Comparison of ENCODE assay signal across 9 cellular contexts in the genomic region with DNA sequence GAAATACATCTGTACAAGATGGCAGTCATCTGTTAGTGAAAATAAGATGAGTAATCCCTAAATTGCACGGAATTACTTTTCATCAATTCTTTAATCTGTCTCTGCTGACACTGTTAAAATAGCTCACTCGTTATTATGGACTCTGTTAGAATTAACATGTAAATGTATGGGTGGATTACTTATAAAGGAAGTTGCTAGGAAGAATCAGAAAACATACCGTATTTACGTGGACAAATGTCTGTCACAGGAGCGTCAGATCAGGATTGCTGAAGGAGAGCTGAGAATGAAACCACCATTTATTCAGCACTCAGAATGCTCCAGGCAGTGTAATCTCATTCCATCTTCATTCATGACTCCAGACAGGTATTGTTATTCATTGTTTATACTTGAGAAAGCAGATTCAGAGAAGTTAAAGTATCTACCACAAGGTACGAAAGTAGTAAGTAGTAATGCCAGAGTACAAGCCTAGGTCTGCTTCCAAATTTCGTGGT. TPM values are rescaled to one million over a fixed set of nuclear protein-coding genes. Genes with fewer than 3 reads are reported as not detected.
DNase-seq lines count a peak whose midpoint lies in the region; ATAC-seq and TF ChIP-seq lines count a peak whose summit lies in the region.
"Had no signal": no experiment of that assay in that cellular context is flagged by ENCODE, and none has a peak within 500 bp of the region (broad histone marks: within the 10 kb centered on the region; RNA-seq: fewer than 3 reads in every experiment).

No MANE protein-coding gene starts in this region.

- TF ChIP-seq CTCF in thyroid gland (IDR thresholded peaks at IDR 0.05) = no peak

- peaks cover 0 to 9% of the 10 kb centered on the region in 2 donors for H3K4me1 ChIP-seq in thyroid gland
- H3K4me1 ChIP-seq: BLaER1 had no signal

- peak overlapping the region; percentile 56 to 93 (median 92) for H3K27ac ChIP-seq in thyroid gland
- H3K27ac ChIP-seq: BLaER1 had no signal

- no peaks in the 10 kb centered on the region for H3K27me3 ChIP-seq in thyroid gland
- H3K27me3 ChIP-seq: BLaER1 had no signal

- H3K4me3 ChIP-seq in thyroid gland (replicated peaks in 1 of 3) = peak overlapping the region in 2 of 3 donors; percentile 16 to 83
- H3K4me3 ChIP-seq: BLaER1 had no signal

- ATAC-seq in esophagus mucosa (no peak), GM21360 (IDR thresholded peaks at IDR 0.05; ENCODE audit: unreplicated experiment) (no peak)

- H3K9me3 ChIP-seq in thyroid gland = no peaks in the 10 kb centered on the region

- TF ChIP-seq POLR2A in thyroid gland (IDR thresholded peaks at IDR 0.05) = no peak

- 33 to 38% methylated on average over 7 of the region's 7 CpGs for WGBS in thyroid gland, 2 donors

- intact Hi-C loops in thyroid gland (cut with DNase I) = loop anchor here (10.0 kb wide), 1 partner anchor 304 kb away; the partner anchor contains the start of gene HMGN3

- no peaks in the 10 kb centered on the region for H3K36me3 ChIP-seq in thyroid gland
- H3K36me3 ChIP-seq: BLaER1 had no signal

- DNase-seq in NCI-H1105 treated with DMSO at 0.1 percent for 48 hours (lab: John Stamatoyannopoulos, UW) (peak; percentile 46), NCI-H1105 (lab: John Stamatoyannopoulos, UW) (no peak), astrocyte of the hippocampus (ENCODE audit: low read depth, low spot score) (peak; percentile 51), kidney glomerular epithelial cell (lab: John Stamatoyannopoulos, UW) (peak; percentile 68), thyroid gland (no peak), SIG-M5 (lab: John Stamatoyannopoulos, UW) (no peak)

RNA-seq across cellular contexts. Expression of gene LCA5, which starts 1.3 kb away (rescaled TPM):
- 10 to 100 TPM; 13.7 to 18.8 (median 16.3) TPM for total RNA-seq in thyroid gland
- total RNA-seq in esophagus mucosa = 0.80 TPM

Comparison
In these comparisons a context has a peak if more than half of its experiments do, and no peak if none do; other contexts are left out.
1. DNase-seq: peak in NCI-H1105 treated with DMSO at 0.1 percent for 48 hours (single experiment), astrocyte of the hippocampus (single experiment) and kidney glomerular epithelial cell (single experiment); none in NCI-H1105 (single experiment), thyroid gland (0 of 2) and SIG-M5 (single experiment).